In the genomic region with DNA sequence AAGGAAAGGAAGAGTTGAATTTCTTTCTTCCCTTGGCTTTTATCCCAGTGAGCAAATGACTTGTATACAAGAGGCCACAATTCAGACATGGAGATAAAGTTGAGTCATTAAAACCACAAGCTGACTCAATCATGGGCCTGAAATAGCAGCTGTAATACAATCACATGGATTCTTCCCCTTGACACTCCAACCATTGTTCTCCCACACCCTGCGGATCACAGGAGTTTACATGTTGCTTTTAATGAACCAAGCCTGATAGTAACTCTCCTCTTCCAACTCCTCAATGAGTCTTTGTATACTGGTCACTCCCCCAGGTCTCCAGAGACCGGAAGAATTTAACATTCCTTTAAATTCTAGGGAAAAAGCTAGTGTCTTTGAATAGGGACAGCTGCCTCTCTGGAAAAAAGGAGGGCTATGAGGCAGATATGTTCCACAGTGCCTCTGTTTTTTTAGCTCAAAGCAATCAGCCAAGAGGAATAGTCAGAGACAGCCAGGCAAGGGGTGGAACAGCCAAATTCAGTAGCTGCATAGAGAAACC, we compare ENCODE assay signal across 8 cellular contexts. TPM values are rescaled to one million over a fixed set of nuclear protein-coding genes. Genes with fewer than 3 reads are reported as not detected.
DNase-seq lines count a peak whose midpoint lies in the region; ATAC-seq and TF ChIP-seq lines count a peak whose summit lies in the region.

No MANE protein-coding gene starts in this region.

- H3K27ac ChIP-seq in substantia nigra (ENCODE audit: low read depth, low read length, poor library complexity, severe bottlenecking) = peak overlapping the region; percentile 1

- no peak for ATAC-seq in HG03280 (IDR thresholded peaks at IDR 0.05; ENCODE audit: unreplicated experiment)

- DNase-seq in Daoy (ENCODE audit: low read depth) = peak; percentile 96
- peak; percentile 79 for DNase-seq in NCI-H2196 (lab: John Stamatoyannopoulos, UW; ENCODE audit: unreplicated experiment)
- peak; percentile 86 for DNase-seq in brain pericyte (ENCODE audit: low read depth, low spot score)
- peak; percentile 88 for DNase-seq in left kidney (ENCODE audit: low read depth, low spot score)
- DNase-seq in substantia nigra (lab: John Stamatoyannopoulos, UW) = peak in 17 of 49 donors; percentile 17 to 75 (median 40)
- no peak for DNase-seq in GM20000 (ENCODE audit: low spot score)
- no peak for DNase-seq in activated CD4-positive, CD25-positive, alpha-beta regulatory T cell treated with anti-CD3 and anti-CD28 coated beads, Interleukin-2, amount 50 U/mL, for 72 hours

- no peak for TF ChIP-seq CTCF in GM20000 (IDR thresholded peaks at IDR 0.05; ENCODE audit: extremely low read depth, missing control alignments)

RNA-seq across cellular contexts. Expression of a gene that starts 32.4 kb away (rescaled TPM):
- 0.06 and 0.09 TPM in 2 replicates for total RNA-seq in Daoy (2014; rRNA removed; shearing (Covaris generic))

RNA-seq across cellular contexts. Expression of a gene that starts 36.5 kb away (rescaled TPM):
- 0.18 and 0.23 TPM in 2 replicates for total RNA-seq in Daoy (2014; rRNA removed; shearing (Covaris generic))

RNA-seq across cellular contexts. Expression of a gene that starts 45.5 kb away (rescaled TPM):
- total RNA-seq in Daoy (2014; rRNA removed; shearing (Covaris generic)) = 37.0 and 41.5 TPM in 2 replicates

Comparison
In these comparisons a context has a peak if more than half of its experiments do, and no peak if none do; other contexts are left out.
1. DNase-seq: peak in Daoy (single experiment), NCI-H2196 (single experiment), brain pericyte (single experiment) and left kidney (single experiment); none in GM20000 (single experiment) and activated CD4-positive, CD25-positive, alpha-beta regulatory T cell treated with anti-CD3 and anti-CD28 coated beads, Interleukin-2, amount 50 U/mL, for 72 hours (single experiment).